In the genomic region with DNA sequence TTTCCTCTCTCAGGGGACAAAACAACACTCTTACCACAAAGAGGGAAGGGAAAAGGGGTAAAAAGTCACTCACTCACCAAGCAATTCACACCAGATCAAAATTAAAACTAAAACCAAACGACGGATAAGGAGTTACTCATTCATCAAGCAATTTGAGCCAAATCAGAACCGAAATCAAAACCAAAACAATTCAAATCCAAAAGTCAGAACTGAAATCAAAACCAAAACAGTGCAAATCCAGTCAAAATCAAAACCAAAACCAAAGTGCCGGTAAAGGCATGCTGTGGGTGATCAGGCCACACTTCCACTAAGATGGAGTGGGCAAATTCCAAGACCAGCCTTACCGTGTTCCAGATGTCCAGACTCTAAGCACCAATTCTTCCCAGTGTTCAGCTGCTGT, we compare ENCODE assay signal across 17 cellular contexts.
DNase-seq lines count a peak whose midpoint lies in the region; ATAC-seq and TF ChIP-seq lines count a peak whose summit lies in the region.
"Had no signal": no experiment of that assay in that cellular context is flagged by ENCODE, and none has a peak within 500 bp of the region (broad histone marks: within the 10 kb centered on the region; RNA-seq: fewer than 3 reads in every experiment).

No MANE protein-coding gene starts in this region.

- H3K36me3 Mint-ChIP-seq in activated T-cell treated with anti-CD3 and anti-CD28 coated beads, Interleukin-2, amount 50 U/mL, for 24 hours (ENCODE audit: low read depth), result no peaks in the 10 kb centered on the region

- no peak overlapping the region; the same call in 1 of the 2 replicates for H2AFZ ChIP-seq in OCI-LY3 (ENCODE audit: low read depth, low read length)

- H3K27ac ChIP-seq in OCI-LY3 (ENCODE audit: low read length), result peak overlapping the region; percentile 98
- H3K27ac ChIP-seq: body of pancreas, SJSA1, spleen, vagina had no signal

- intact Hi-C loops in mucosa of descending colon (cut with DNase I, micrococcal nuclease), result no loop called here

- no peak overlapping the region for H3K4me3 Mint-ChIP-seq in activated T-cell treated with anti-CD3 and anti-CD28 coated beads, Interleukin-2, amount 50 U/mL, for 24 hours
- H3K4me3 Mint-ChIP-seq: activated T-helper 17 cell treated with anti-CD3 and anti-CD28 coated beads, Interleukin-2, amount 50 U/mL, for 72 hours had no signal

- peak overlapping the region; percentile 73 for H3K4me2 ChIP-seq in OCI-LY3 (ENCODE audit: low read length)

- H3K36me3 ChIP-seq in OCI-LY3 (replicated peaks; ENCODE audit: low read depth, low read length) (peaks cover 49% of the 10 kb centered on the region), mucosa of descending colon (ENCODE audit: low read depth) (no peaks in the 10 kb centered on the region)
- H3K36me3 ChIP-seq: BE2C, SJSA1, spleen, vagina had no signal

- H3K9me3 ChIP-seq in OCI-LY3 (ENCODE audit: insufficient read depth, low read length) (no peaks in the 10 kb centered on the region; the same call in 1 of the 2 replicates), mucosa of descending colon (peaks cover 51% of the 10 kb centered on the region)
- H3K9me3 ChIP-seq: BE2C, vagina had no signal

- peaks cover 16% of the 10 kb centered on the region for H3K9me3 Mint-ChIP-seq in activated T-cell treated with anti-CD3 and anti-CD28 coated beads, Interleukin-2, amount 50 U/mL, for 24 hours

- TF ChIP-seq CTCF in OCI-LY3 (IDR thresholded peaks at IDR 0.05; ENCODE audit: low read depth, low read length) (no peak), mucosa of descending colon (IDR thresholded peaks at IDR 0.05) (no peak)

- no peak overlapping the region for H3K27ac Mint-ChIP-seq in activated T-cell treated with anti-CD3 and anti-CD28 coated beads, Interleukin-2, amount 50 U/mL, for 24 hours
- H3K27ac Mint-ChIP-seq: activated T-helper 17 cell treated with anti-CD3 and anti-CD28 coated beads, Interleukin-2, amount 50 U/mL, for 72 hours had no signal

- peak overlapping the region; percentile 75 for H3K9ac ChIP-seq in OCI-LY3 (ENCODE audit: low read length)

- H3K27me3 ChIP-seq in OCI-LY3 (ENCODE audit: low read depth, low read length), result no peaks in the 10 kb centered on the region
- H3K27me3 ChIP-seq: BE2C, body of pancreas, SJSA1, spleen, vagina had no signal

- ATAC-seq in GM18508 (IDR thresholded peaks at IDR 0.05; ENCODE audit: insufficient read depth, unreplicated experiment), result peak; percentile 65
- ATAC-seq in GM21390 (IDR thresholded peaks at IDR 0.05; ENCODE audit: unreplicated experiment), result peak; percentile 69
- ATAC-seq in HG03175 (IDR thresholded peaks at IDR 0.05; ENCODE audit: unreplicated experiment), result peak; percentile 67
- no peak for ATAC-seq in mucosa of descending colon
- ATAC-seq: activated T-helper 17 cell treated with anti-CD3 and anti-CD28 coated beads, Interleukin-2, amount 50 U/mL, for 72 hours; body of pancreas; left cardiac atrium had no signal

- H3K27me3 Mint-ChIP-seq in activated T-cell treated with anti-CD3 and anti-CD28 coated beads, Interleukin-2, amount 50 U/mL, for 24 hours, result no peaks in the 10 kb centered on the region
- H3K27me3 Mint-ChIP-seq: activated T-helper 17 cell treated with anti-CD3 and anti-CD28 coated beads, Interleukin-2, amount 50 U/mL, for 72 hours had no signal

- H3K4me3 ChIP-seq in OCI-LY3 (ENCODE audit: low read length), result peak overlapping the region; percentile 67
- no peak overlapping the region for H3K4me3 ChIP-seq in mucosa of descending colon
- H3K4me3 ChIP-seq: body of pancreas, SJSA1, spleen, vagina had no signal

- peaks cover 48% of the 10 kb centered on the region for H3K4me1 ChIP-seq in OCI-LY3 (ENCODE audit: low read length)
- H3K4me1 ChIP-seq in mucosa of descending colon (ENCODE audit: low read depth), result no peaks in the 10 kb centered on the region
- H3K4me1 ChIP-seq: body of pancreas, SJSA1, spleen, vagina had no signal

- no peaks in the 10 kb centered on the region for H4K20me1 ChIP-seq in OCI-LY3 (ENCODE audit: insufficient read depth, low read length)

- no peaks in the 10 kb centered on the region for H3K79me2 ChIP-seq in OCI-LY3 (ENCODE audit: low read length)

- DNase-seq in mucosa of descending colon, result no peak
- no peak for DNase-seq in anterior cingulate cortex (lab: John Stamatoyannopoulos, UW)
- no peak for DNase-seq in HCEC 1CT
- no peak for DNase-seq in activated T-cell treated with anti-CD3 and anti-CD28 coated beads, Interleukin-2, amount 50 U/mL, for 24 hours
- DNase-seq: body of pancreas, glutamatergic neuron, left cardiac atrium, NCI-H510A treated with DMSO at 0.1 percent for 48 hours, spleen had no signal

- H3K4me1 Mint-ChIP-seq in activated T-cell treated with anti-CD3 and anti-CD28 coated beads, Interleukin-2, amount 50 U/mL, for 24 hours (ENCODE audit: low read depth), result no peaks in the 10 kb centered on the region
- H3K4me1 Mint-ChIP-seq: activated T-helper 17 cell treated with anti-CD3 and anti-CD28 coated beads, Interleukin-2, amount 50 U/mL, for 72 hours had no signal
